Comparison of ENCODE assay signal across 8 cellular contexts in genomic region chr1:220487297-220487820, GRCh38. TPM values are rescaled to one million over a fixed set of nuclear protein-coding genes. Genes with fewer than 3 reads are reported as not detected.
DNase-seq lines count a peak whose midpoint lies in the region; ATAC-seq, FAIRE-seq and TF ChIP-seq lines count a peak whose summit lies in the region.

No MANE protein-coding gene starts in this region.

- no TSS peak for BruUV-seq in GM12878 (replicated peaks; lab: Mats Ljungman, UMichigan)

- H3K9me3 ChIP-seq in GM12878 (replicated peaks; ENCODE audit: control insufficient read depth, insufficient read depth, low read length) (no peaks in the 10 kb centered on the region), spleen (peaks cover 0 to under 1% (median 0%) of the 10 kb centered on the region in 8 donors), upper lobe of left lung (no peaks in the 10 kb centered on the region)

- peak; percentile 81 for DNase-seq in H4 (ENCODE audit: low spot score)
- DNase-seq in NCI-H2081 (lab: John Stamatoyannopoulos, UW): peak; percentile 64 to 80
- DNase-seq in GM12878 (ENCODE audit: low read depth, low spot score): no peak
- no peak for DNase-seq in progenitor cell of endocrine pancreas (ENCODE audit: low spot score, unreplicated experiment)
- DNase-seq in KBM-7: no peak
- DNase-seq in spleen: no peak
- DNase-seq in upper lobe of left lung: no peak
- DNase-seq in NCI-H2227 (lab: John Stamatoyannopoulos, UW; ENCODE audit: unreplicated experiment): no peak

- no peak for TF ChIP-seq EP300 in GM12878 (IDR thresholded peaks at IDR 0.05; ENCODE audit: borderline replicate concordance in 1 of 2, control insufficient read depth in 1 of 2, low read depth in 2 of 2, low read length in 2 of 2)
- no peak for TF ChIP-seq EP300 in upper lobe of left lung (IDR thresholded peaks at IDR 0.05)

- H3K79me2 ChIP-seq in GM12878 (ENCODE audit: control insufficient read depth, insufficient read depth, low read length): no peaks in the 10 kb centered on the region

- CTCF ChIA-PET in GM12878 (lab: Yijun Ruan, JAX): no interaction called here

- H3K36me3 Mint-ChIP-seq in progenitor cell of endocrine pancreas (ENCODE audit: insufficient read depth): no peaks in the 10 kb centered on the region

- no peaks in the 10 kb centered on the region for H3K9me3 Mint-ChIP-seq in progenitor cell of endocrine pancreas (ENCODE audit: low read depth)

- TF ChIP-seq CTCF in GM12878 (IDR thresholded peaks at IDR 0.05 in 2 of 3, conservative IDR thresholded peaks at IDR 0.05 in 1 of 3; ENCODE audit: control insufficient read depth in 2 of 3, extremely low read depth in 1 of 3, insufficient read depth in 1 of 3, low read depth in 3 of 3, low read length in 3 of 3) (no peak), progenitor cell of endocrine pancreas (IDR thresholded peaks at IDR 0.05; ENCODE audit: unreplicated experiment) (no peak), spleen (IDR thresholded peaks at IDR 0.05 in 8 of 11, conservative IDR thresholded peaks at IDR 0.05 in 3 of 11) (no peak), upper lobe of left lung (IDR thresholded peaks at IDR 0.05) (no peak)

- H3K27me3 ChIP-seq in GM12878 (replicated peaks in 1 of 2; ENCODE audit: control insufficient read depth in 2 of 2, insufficient read depth in 2 of 2, low read length in 1 of 2) (peaks cover 0 to 2% of the 10 kb centered on the region in 2 experiments; a peak in 2 of 4 replicates), spleen (replicated peaks in 1 of 7) (peaks cover 0 to 4% (median 0%) of the 10 kb centered on the region in 7 donors), upper lobe of left lung (no peaks in the 10 kb centered on the region)

- H3K4me1 ChIP-seq in GM12878 (ENCODE audit: control insufficient read depth, insufficient read depth, low read length): no peaks in the 10 kb centered on the region
- H3K4me1 ChIP-seq in spleen: no peaks in the 10 kb centered on the region
- no peaks in the 10 kb centered on the region for H3K4me1 ChIP-seq in upper lobe of left lung

- H3K4me2 ChIP-seq in GM12878 (ENCODE audit: control insufficient read depth, insufficient read depth): no peak overlapping the region

- H3K4me3 Mint-ChIP-seq in progenitor cell of endocrine pancreas (ENCODE audit: low read depth): no peak overlapping the region

- peaks cover 7% of the 10 kb centered on the region for H3K27me3 Mint-ChIP-seq in progenitor cell of endocrine pancreas

- H3K4me1 Mint-ChIP-seq in progenitor cell of endocrine pancreas (ENCODE audit: low read depth): peaks cover 29% of the 10 kb centered on the region

- in situ Hi-C loops in GM12878 (cut with MboI): no loop called here
- in situ Hi-C loops in KBM-7 (cut with MboI; ENCODE audit: low pct_unique_long_range_greater_than_20kb, low sequenced_read_pairs): no loop called here

- 62% methylated on average over 5 of the region's 5 CpGs for WGBS in GM12878 (ENCODE audit: insufficient coverage, insufficient replicate concordance, low lambda C conversion rate, missing lambda C conversion rate)
- 68 to 74% (median 69%) methylated on average over 5 of the region's 5 CpGs for WGBS in spleen, 5 donors
- WGBS in upper lobe of left lung, 2 donors: 64 to 68% methylated on average over 4 to 5 of the region's 5 CpGs

- SMC1A ChIA-PET in GM12878 (lab: Charles Lee; ENCODE audit: uncharacterized antibody, unreplicated experiment): no interaction called here

- H3K9ac ChIP-seq in GM12878 (ENCODE audit: control insufficient read depth, insufficient read depth, low read length): no peak overlapping the region

- H3K27ac Mint-ChIP-seq in progenitor cell of endocrine pancreas: peak overlapping the region; percentile 93

- FAIRE-seq in GM12878 (lab: Jason Lieb, UNC): no peak

- RAD21 ChIA-PET in GM12878 (lab: Charles Lee; ENCODE audit: unreplicated experiment): no interaction called here

- POLR2A ChIA-PET in GM12878 (lab: Charles Lee): no interaction called here

- H3K36me3 ChIP-seq in GM12878 (ENCODE audit: control insufficient read depth in 2 of 2, insufficient read depth in 2 of 2, low read length in 1 of 2) (no peaks in the 10 kb centered on the region), spleen (no peaks in the 10 kb centered on the region), upper lobe of left lung (no peaks in the 10 kb centered on the region)

- TF ChIP-seq POLR2A in GM12878 (IDR thresholded peaks at IDR 0.05; ENCODE audit: low read depth, low read length): no peak
- TF ChIP-seq POLR2A in spleen (IDR thresholded peaks at IDR 0.05): no peak
- TF ChIP-seq POLR2A in upper lobe of left lung (IDR thresholded peaks at IDR 0.05): no peak

- intact Hi-C loops in GM12878 (cut with micrococcal nuclease; ENCODE audit: unreplicated experiment) (no loop called here), spleen (cut with DNase I; ENCODE audit: low total_unique reads) (no loop called here)

- ATAC-seq in GM12878: peak; percentile 58
- ATAC-seq in upper lobe of left lung (ENCODE audit: low FRiP score in 2 of 2): no peak

- no peaks in the 10 kb centered on the region for H4K20me1 ChIP-seq in GM12878 (ENCODE audit: control insufficient read depth, insufficient read depth)

- H2AFZ ChIP-seq in GM12878 (ENCODE audit: control insufficient read depth, low read depth, low read length): no peak overlapping the region

- H3K27ac ChIP-seq in GM12878 (ENCODE audit: control insufficient read depth, insufficient read depth) (no peak overlapping the region), spleen (no peak overlapping the region), upper lobe of left lung (no peak overlapping the region)

- no peak for TF ChIP-seq RAD21 in GM12878 (IDR thresholded peaks at IDR 0.05; ENCODE audit: insufficient read depth, low read depth, low read length)

- no peak overlapping the region for H3K4me3 ChIP-seq in GM12878
- no peak overlapping the region for H3K4me3 ChIP-seq in spleen
- H3K4me3 ChIP-seq in upper lobe of left lung: no peak overlapping the region

TF ChIP-seq in GM12878, 131 proteins besides CTCF, POLR2A, EP300 and RAD21:
- TF ChIP-seq NFXL1 (IDR thresholded peaks at IDR 0.05; ENCODE audit: borderline replicate concordance) (no peak), NBN (IDR thresholded peaks at IDR 0.05) (0 out of 2 replicates have a peak, but pooled peaks have one; percentile 40), ATF7 (IDR thresholded peaks at IDR 0.05; ENCODE audit: low read depth) (peak; percentile 85)
TF ChIP-seq in GM12878: peak in this region for 2.

RNA-seq across cellular contexts. Expression of gene MARK1, which starts 40.6 kb away (rescaled TPM):
- total RNA-seq in H4 (2014; rRNA removed; shearing (Covaris generic)): 3.8 and 4.0 TPM in 2 replicates
- 0.08 and 0.20 TPM in 2 replicates for total RNA-seq in GM12878 (2013; cell fraction: nucleolus; rRNA removed)
- not detected in 2 replicates for total RNA-seq in GM12878 (2014; rRNA removed)
- 0.05 TPM in 1 of 2 replicates, not detected in the other for total RNA-seq in GM12878 (2014; rRNA removed; fragmentation: Illumina TruSeq; extraction: Trizol)
- 0.10 TPM in 1 of 2 replicates, not detected in the other for total RNA-seq in GM12878 (2021)
- not detected for polyA plus RNA-seq in GM12878 (2011; ENCODE audit: low read depth)
- polyA plus RNA-seq in GM12878 (2011; rRNA removed): 0.16 and 0.67 TPM in 2 replicates
- 0.04 and 0.05 TPM in 2 replicates for polyA plus RNA-seq in GM12878 (2011; cell fraction: cytosol; rRNA removed)
- 0.13 and 0.18 TPM in 2 replicates for polyA plus RNA-seq in GM12878 (2011; cell fraction: nucleus; rRNA removed)
- polyA plus RNA-seq in GM12878 (2012): 0.07 and 0.20 TPM in 2 replicates
- not detected in 2 replicates for polyA plus RNA-seq in GM12878 (2014; fragmentation: Illumina TruSeq; extraction: Trizol)
- under 1 TPM in 1 of 2 experiments, not detected in 1; 0.02 TPM for polyA plus RNA-seq in GM12878 (2014; fragmentation: Nextera tagmentation; extraction: Ambion mirVana)
- polyA plus RNA-seq in GM12878 (2014; rRNA removed): 0.04 TPM in 1 of 2 replicates, not detected in the other
- polyA plus RNA-seq in GM12878 (2016; fragmentation: Nextera tagmentation; extraction: Ambion mirVana): under 1 TPM in 1 of 2 experiments, not detected in 1; 0.14 TPM
- 0.07 and 0.15 TPM in 2 replicates for polyA minus RNA-seq in GM12878 (2011; rRNA and poly(A)+ RNA removed)
- not detected in 2 replicates for polyA minus RNA-seq in GM12878 (2011; cell fraction: cytosol; rRNA and poly(A)+ RNA removed)
- 0.24 TPM in 1 of 2 replicates, not detected in the other for polyA minus RNA-seq in GM12878 (2011; cell fraction: nucleus; rRNA and poly(A)+ RNA removed)
- 10.8 and 14.4 TPM in 2 replicates for total RNA-seq in progenitor cell of endocrine pancreas
- total RNA-seq in spleen: 1 to 10 TPM; 2.1 to 3.9 (median 2.6) TPM
- polyA plus RNA-seq in spleen: 1 to 10 TPM in 1 of 3 donors, under 1 TPM in 2; 0.59 to 1.2 (median 0.63) TPM
- total RNA-seq in upper lobe of left lung: 1 to 10 TPM; 1.0 to 3.6 (median 1.8) TPM

Comparison
In these comparisons a context has a peak if more than half of its experiments do, and no peak if none do; other contexts are left out.
1. DNase-seq: peak in H4 (single experiment) and NCI-H2081 (2 of 2); none in GM12878 (single experiment), progenitor cell of endocrine pancreas (single experiment), KBM-7 (single experiment), spleen (single experiment), upper lobe of left lung (0 of 2) and NCI-H2227 (single experiment).